Comparison of ENCODE assay signal across 28 cellular contexts in genomic region chr18:58427321-58427720, GRCh38.
"Had no signal": no experiment of that assay in that cellular context is flagged by ENCODE, and none has a peak within 500 bp of the region (broad histone marks: within the 10 kb centered on the region; RNA-seq: fewer than 3 reads in every experiment).

No MANE protein-coding gene starts in this region.

- H3K4me3 ChIP-seq: stomach, suprapubic skin, testis, thoracic aorta, thyroid gland, tibial artery, tibial nerve, transverse colon, upper lobe of left lung, upper lobe of right lung, uterus, vagina had no signal

- H3K36me3 Mint-ChIP-seq: stimulated activated effector memory CD8-positive, alpha-beta T cell treated with anti-CD3 and anti-CD28 coated beads, Interleukin-12 subunit alpha, Interleukin-12 subunit beta, amount 100 ng/mL, for 72 hours; stimulated activated memory B cell treated with anti-CD40 and anti-IgM and Interleukin-4, amounts not matched to agents 10 μg/mL and 1 μg/mL and 100 μg/mL, for 72 hours; stimulated activated naive B cell treated with anti-CD40 and anti-IgM and Interleukin-4, amounts not matched to agents 10 μg/mL and 1 μg/mL and 100 μg/mL, for 72 hours; type B pancreatic cell had no signal

- H3K27me3 Mint-ChIP-seq: stimulated activated naive CD8-positive, alpha-beta T cell treated with anti-CD3 and anti-CD28 coated beads, Interleukin-15, Interleukin-2, amounts not matched to agents 100 ng/mL and 50 ng/mL, for 24 hours had no signal

- H3K4me1 Mint-ChIP-seq: stimulated activated effector memory CD8-positive, alpha-beta T cell treated with anti-CD3 and anti-CD28 coated beads, Interleukin-12 subunit alpha, Interleukin-12 subunit beta, amount 100 ng/mL, for 72 hours; stimulated activated memory B cell treated with anti-CD40 and anti-IgM and Interleukin-4, amounts not matched to agents 10 μg/mL and 1 μg/mL and 100 μg/mL, for 72 hours; stimulated activated naive B cell treated with anti-CD40 and anti-IgM and Interleukin-4, amounts not matched to agents 10 μg/mL and 1 μg/mL and 100 μg/mL, for 72 hours had no signal

- H3K4me3 Mint-ChIP-seq: stimulated activated effector memory CD8-positive, alpha-beta T cell treated with anti-CD3 and anti-CD28 coated beads, Interleukin-12 subunit alpha, Interleukin-12 subunit beta, amount 100 ng/mL, for 72 hours; stimulated activated memory B cell treated with anti-CD40 and anti-IgM and Interleukin-4, amounts not matched to agents 10 μg/mL and 1 μg/mL and 100 μg/mL, for 72 hours; stimulated activated naive B cell treated with anti-CD40 and anti-IgM and Interleukin-4, amounts not matched to agents 10 μg/mL and 1 μg/mL and 100 μg/mL, for 72 hours; stimulated activated naive CD8-positive, alpha-beta T cell treated with anti-CD3 and anti-CD28 coated beads, Interleukin-15, amount 100 ng/mL, for 72 hours; stimulated activated naive CD8-positive, alpha-beta T cell treated with anti-CD3 and anti-CD28 coated beads, Interleukin-15, Interleukin-2, amounts not matched to agents 100 ng/mL and 50 ng/mL, for 24 hours; type B pancreatic cell had no signal

- H3K9me3 Mint-ChIP-seq: stimulated activated effector memory CD8-positive, alpha-beta T cell treated with anti-CD3 and anti-CD28 coated beads, Interleukin-12 subunit alpha, Interleukin-12 subunit beta, amount 100 ng/mL, for 72 hours; stimulated activated memory B cell treated with anti-CD40 and anti-IgM and Interleukin-4, amounts not matched to agents 10 μg/mL and 1 μg/mL and 100 μg/mL, for 72 hours; stimulated activated naive B cell treated with anti-CD40 and anti-IgM and Interleukin-4, amounts not matched to agents 10 μg/mL and 1 μg/mL and 100 μg/mL, for 72 hours; stimulated activated naive CD8-positive, alpha-beta T cell treated with anti-CD3 and anti-CD28 coated beads, Interleukin-15, amount 100 ng/mL, for 72 hours; stimulated activated naive CD8-positive, alpha-beta T cell treated with anti-CD3 and anti-CD28 coated beads, Interleukin-15, Interleukin-2, amounts not matched to agents 100 ng/mL and 50 ng/mL, for 24 hours; type B pancreatic cell had no signal

- H3K27ac ChIP-seq: stomach, suprapubic skin, testis, thoracic aorta, thyroid gland, tibial artery, tibial nerve, transverse colon, upper lobe of left lung, upper lobe of right lung, uterus, vagina had no signal

- H3K27me3 ChIP-seq: stomach, suprapubic skin, testis, thyroid gland, tibial artery, tibial nerve, transverse colon, upper lobe of left lung, upper lobe of right lung, uterus, vagina had no signal

- H3K27ac Mint-ChIP-seq: stimulated activated effector memory CD8-positive, alpha-beta T cell treated with anti-CD3 and anti-CD28 coated beads, Interleukin-12 subunit alpha, Interleukin-12 subunit beta, amount 100 ng/mL, for 72 hours; stimulated activated memory B cell treated with anti-CD40 and anti-IgM and Interleukin-4, amounts not matched to agents 10 μg/mL and 1 μg/mL and 100 μg/mL, for 72 hours; stimulated activated naive B cell treated with anti-CD40 and anti-IgM and Interleukin-4, amounts not matched to agents 10 μg/mL and 1 μg/mL and 100 μg/mL, for 72 hours; stimulated activated naive CD8-positive, alpha-beta T cell treated with anti-CD3 and anti-CD28 coated beads, Interleukin-15, amount 100 ng/mL, for 72 hours; stimulated activated naive CD8-positive, alpha-beta T cell treated with anti-CD3 and anti-CD28 coated beads, Interleukin-15, Interleukin-2, amounts not matched to agents 100 ng/mL and 50 ng/mL, for 24 hours; type B pancreatic cell had no signal

- H3K36me3 ChIP-seq: stomach, suprapubic skin, thoracic aorta, thyroid gland, tibial artery, tibial nerve, transverse colon, upper lobe of left lung, upper lobe of right lung, uterus, vagina had no signal

- H3K4me1 ChIP-seq: stomach, suprapubic skin, testis, thyroid gland, tibial artery, tibial nerve, upper lobe of left lung, upper lobe of right lung, uterus, vagina had no signal

- ATAC-seq: stimulated activated effector memory CD8-positive, alpha-beta T cell treated with anti-CD3 and anti-CD28 coated beads, Interleukin-12 subunit alpha, Interleukin-12 subunit beta, amount 100 ng/mL, for 72 hours; stimulated activated memory B cell treated with anti-CD40 and anti-IgM and Interleukin-4, amounts not matched to agents 10 μg/mL and 1 μg/mL and 100 μg/mL, for 72 hours; stimulated activated naive B cell treated with anti-CD40 and anti-IgM and Interleukin-4, amounts not matched to agents 10 μg/mL and 1 μg/mL and 100 μg/mL, for 72 hours; stimulated activated naive CD8-positive, alpha-beta T cell treated with anti-CD3 and anti-CD28 coated beads, Interleukin-15, amount 100 ng/mL, for 72 hours; stimulated activated naive CD8-positive, alpha-beta T cell treated with anti-CD3 and anti-CD28 coated beads, Interleukin-15, Interleukin-2, amounts not matched to agents 100 U/mL and 50 U/mL, for 24 hours; upper lobe of right lung had no signal

- DNase-seq: stimulated activated CD4-positive, alpha-beta T cell treated with anti-CD3 and anti-CD28 coated beads, Interleukin-2, amount 100 ng/mL, for 48 hours; stimulated activated CD4-positive, alpha-beta T cell treated with anti-CD3 and anti-CD28 coated beads, Interleukin-4, amount 100 ng/mL, for 1 hour; stimulated activated CD4-positive, alpha-beta T cell treated with anti-CD3 and anti-CD28 coated beads, Interleukin-4, amount 100 ng/mL, for 24 hours; stimulated activated CD4-positive, alpha-beta T cell treated with anti-CD3 and anti-CD28 coated beads, Interleukin-4, amount 100 ng/mL, for 4 hours; stimulated activated CD8-positive, alpha-beta memory T cell treated with anti-CD3 and anti-CD28 coated beads, Interleukin-4, amount 100 ng/mL, for 48 hours; stimulated activated naive B cell treated with anti-CD40 and anti-IgM and Interleukin-4, amounts not matched to agents 10 μg/mL and 1 μg/mL and 100 μg/mL, for 72 hours; stimulated activated naive CD4-positive, alpha-beta T cell; stimulated activated naive CD4-positive, alpha-beta T cell treated with Interleukin-2 at 50 U/mL for 16 hours; stimulated activated naive CD8-positive, alpha-beta T cell treated with anti-CD3 and anti-CD28 coated beads, Interleukin-15, amount 100 ng/mL, for 72 hours; stimulated activated naive CD8-positive, alpha-beta T cell treated with anti-CD3 and anti-CD28 coated beads, Interleukin-15, Interleukin-2, amounts not matched to agents 100 U/mL and 50 U/mL, for 24 hours; stomach; substantia nigra; testis; thyroid gland; tibial artery; transverse colon; trophoblast cell; upper lobe of left lung; upper lobe of right lung; uterus had no signal
